In genomic region chr5:172798422-172799215, GRCh38 we compare ENCODE assay signal across 8 cellular contexts. TPM values are rescaled to one million over a fixed set of nuclear protein-coding genes. Genes with fewer than 3 reads are reported as not detected.
DNase-seq lines count a peak whose midpoint lies in the region; ATAC-seq and TF ChIP-seq lines count a peak whose summit lies in the region.

No MANE protein-coding gene starts in this region.

- H2AFZ ChIP-seq in osteoblast (ENCODE audit: low read length): no peak overlapping the region

- H3K4me1 ChIP-seq in duodenal mucosa (ENCODE audit: control insufficient read depth in 1 of 2, insufficient read depth in 2 of 2, low read length in 2 of 2): peaks cover 15 to 22% of the 10 kb centered on the region in 2 donors
- H3K4me1 ChIP-seq in osteoblast (ENCODE audit: insufficient read depth, low read length): peaks cover 79% of the 10 kb centered on the region

- H3K4me2 ChIP-seq in osteoblast (ENCODE audit: insufficient read depth, low read length): peak overlapping the region; percentile 67

- H3K27me3 ChIP-seq in duodenal mucosa (ENCODE audit: control insufficient read depth in 1 of 2, insufficient read depth in 2 of 2, low read length in 2 of 2): no peaks in the 10 kb centered on the region
- H3K27me3 ChIP-seq in osteoblast (ENCODE audit: insufficient read depth, low read length): no peaks in the 10 kb centered on the region

- no peak overlapping the region for H3K9ac ChIP-seq in duodenal mucosa (ENCODE audit: low read depth in 1 of 2, low read length in 2 of 2)

- H3K4me3 ChIP-seq in duodenal mucosa (ENCODE audit: low read depth in 1 of 2, low read length in 2 of 2) (no peak overlapping the region), osteoblast (ENCODE audit: insufficient read depth, low read length) (no peak overlapping the region)

- no peak for ATAC-seq in HG03460 (IDR thresholded peaks at IDR 0.05; ENCODE audit: unreplicated experiment)

- no peak for TF ChIP-seq CTCF in osteoblast (IDR thresholded peaks at IDR 0.05; ENCODE audit: extremely low read depth, low read depth, low read length)

- H3K36me3 ChIP-seq in duodenal mucosa (ENCODE audit: control insufficient read depth in 1 of 2, insufficient read depth in 2 of 2, low read length in 2 of 2) (no peaks in the 10 kb centered on the region), osteoblast (ENCODE audit: insufficient read depth, low read length) (no peaks in the 10 kb centered on the region)

- DNase-seq in AML-193 (lab: John Stamatoyannopoulos, UW): peak; percentile 87 to 94
- peak; percentile 71 for DNase-seq in NCI-H226
- DNase-seq in osteoblast (ENCODE audit: insufficient read length, low spot score, missing footprints): peak; percentile 94
- no peak for DNase-seq in NCI-H2227 treated with DMSO at 0.1 percent for 48 hours (lab: John Stamatoyannopoulos, UW)
- no peak for DNase-seq in NCI-H1105 (lab: John Stamatoyannopoulos, UW)
- DNase-seq in NCI-H2107 treated with DMSO at 0.1 percent for 48 hours (lab: John Stamatoyannopoulos, UW; ENCODE audit: unreplicated experiment): no peak

- no peaks in the 10 kb centered on the region for H3K79me2 ChIP-seq in osteoblast (ENCODE audit: insufficient read depth, low read length)

- no peaks in the 10 kb centered on the region for H3K9me3 ChIP-seq in duodenal mucosa (ENCODE audit: control insufficient read depth in 1 of 2, low read length in 2 of 2)
- H3K9me3 ChIP-seq in osteoblast (ENCODE audit: low read depth, low read length): no peaks in the 10 kb centered on the region

- no peaks in the 10 kb centered on the region for H4K20me1 ChIP-seq in osteoblast (ENCODE audit: insufficient read depth, low read length)

- H3K27ac ChIP-seq in duodenal mucosa (ENCODE audit: low read depth, low read length) (peak overlapping the region; percentile 23), osteoblast (ENCODE audit: low read depth, low read length) (peak overlapping the region; percentile 93)

RNA-seq across cellular contexts. Expression of gene DUSP1, which starts 27.6 kb away (rescaled TPM):
- total RNA-seq in osteoblast: 69.2 and 74.6 TPM in 2 replicates

RNA-seq across cellular contexts. Expression of gene ERGIC1, which starts 35.4 kb away (rescaled TPM):
- 109 and 128 TPM in 2 replicates for total RNA-seq in osteoblast

Comparison
In these comparisons a context has a peak if more than half of its experiments do, and no peak if none do; other contexts are left out.
1. DNase-seq: peak in AML-193 (2 of 2), NCI-H226 (single experiment) and osteoblast (single experiment); none in NCI-H2227 treated with DMSO at 0.1 percent for 48 hours (single experiment), NCI-H1105 (single experiment) and NCI-H2107 treated with DMSO at 0.1 percent for 48 hours (single experiment).